In genomic region chr15:50765202-50765967, GRCh38 we compare ENCODE assay signal across 1 cellular context.
A peak's percentile ranks its signal among the peaks of the same experiment; 100 is the strongest.
TF ChIP-seq lines count a peak whose summit lies in the region.

A gene with protein sequence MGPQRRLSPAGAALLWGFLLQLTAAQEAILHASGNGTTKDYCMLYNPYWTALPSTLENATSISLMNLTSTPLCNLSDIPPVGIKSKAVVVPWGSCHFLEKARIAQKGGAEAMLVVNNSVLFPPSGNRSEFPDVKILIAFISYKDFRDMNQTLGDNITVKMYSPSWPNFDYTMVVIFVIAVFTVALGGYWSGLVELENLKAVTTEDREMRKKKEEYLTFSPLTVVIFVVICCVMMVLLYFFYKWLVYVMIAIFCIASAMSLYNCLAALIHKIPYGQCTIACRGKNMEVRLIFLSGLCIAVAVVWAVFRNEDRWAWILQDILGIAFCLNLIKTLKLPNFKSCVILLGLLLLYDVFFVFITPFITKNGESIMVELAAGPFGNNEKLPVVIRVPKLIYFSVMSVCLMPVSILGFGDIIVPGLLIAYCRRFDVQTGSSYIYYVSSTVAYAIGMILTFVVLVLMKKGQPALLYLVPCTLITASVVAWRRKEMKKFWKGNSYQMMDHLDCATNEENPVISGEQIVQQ (minus strand): TSS chr15:50765706. CDS start chr15:50765533, 173 bp downstream.

TF ChIP-seq in GM12878, 131 proteins besides CTCF, POLR2A, EP300 and RAD21 (continued from another document and continues in another):
- TF ChIP-seq, protein P1, sequence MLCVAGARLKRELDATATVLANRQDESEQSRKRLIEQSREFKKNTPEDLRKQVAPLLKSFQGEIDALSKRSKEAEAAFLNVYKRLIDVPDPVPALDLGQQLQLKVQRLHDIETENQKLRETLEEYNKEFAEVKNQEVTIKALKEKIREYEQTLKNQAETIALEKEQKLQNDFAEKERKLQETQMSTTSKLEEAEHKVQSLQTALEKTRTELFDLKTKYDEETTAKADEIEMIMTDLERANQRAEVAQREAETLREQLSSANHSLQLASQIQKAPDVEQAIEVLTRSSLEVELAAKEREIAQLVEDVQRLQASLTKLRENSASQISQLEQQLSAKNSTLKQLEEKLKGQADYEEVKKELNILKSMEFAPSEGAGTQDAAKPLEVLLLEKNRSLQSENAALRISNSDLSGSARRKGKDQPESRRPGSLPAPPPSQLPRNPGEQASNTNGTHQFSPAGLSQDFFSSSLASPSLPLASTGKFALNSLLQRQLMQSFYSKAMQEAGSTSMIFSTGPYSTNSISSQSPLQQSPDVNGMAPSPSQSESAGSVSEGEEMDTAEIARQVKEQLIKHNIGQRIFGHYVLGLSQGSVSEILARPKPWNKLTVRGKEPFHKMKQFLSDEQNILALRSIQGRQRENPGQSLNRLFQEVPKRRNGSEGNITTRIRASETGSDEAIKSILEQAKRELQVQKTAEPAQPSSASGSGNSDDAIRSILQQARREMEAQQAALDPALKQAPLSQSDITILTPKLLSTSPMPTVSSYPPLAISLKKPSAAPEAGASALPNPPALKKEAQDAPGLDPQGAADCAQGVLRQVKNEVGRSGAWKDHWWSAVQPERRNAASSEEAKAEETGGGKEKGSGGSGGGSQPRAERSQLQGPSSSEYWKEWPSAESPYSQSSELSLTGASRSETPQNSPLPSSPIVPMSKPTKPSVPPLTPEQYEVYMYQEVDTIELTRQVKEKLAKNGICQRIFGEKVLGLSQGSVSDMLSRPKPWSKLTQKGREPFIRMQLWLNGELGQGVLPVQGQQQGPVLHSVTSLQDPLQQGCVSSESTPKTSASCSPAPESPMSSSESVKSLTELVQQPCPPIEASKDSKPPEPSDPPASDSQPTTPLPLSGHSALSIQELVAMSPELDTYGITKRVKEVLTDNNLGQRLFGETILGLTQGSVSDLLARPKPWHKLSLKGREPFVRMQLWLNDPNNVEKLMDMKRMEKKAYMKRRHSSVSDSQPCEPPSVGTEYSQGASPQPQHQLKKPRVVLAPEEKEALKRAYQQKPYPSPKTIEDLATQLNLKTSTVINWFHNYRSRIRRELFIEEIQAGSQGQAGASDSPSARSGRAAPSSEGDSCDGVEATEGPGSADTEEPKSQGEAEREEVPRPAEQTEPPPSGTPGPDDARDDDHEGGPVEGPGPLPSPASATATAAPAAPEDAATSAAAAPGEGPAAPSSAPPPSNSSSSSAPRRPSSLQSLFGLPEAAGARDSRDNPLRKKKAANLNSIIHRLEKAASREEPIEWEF (IDR thresholded peaks at IDR 0.05; ENCODE audit: insufficient replicate concordance, low read depth, low read length): no peak
- TF ChIP-seq PAX8 (IDR thresholded peaks at IDR 0.05): no peak
- peak; percentile 81 for TF ChIP-seq GABPA (IDR thresholded peaks at IDR 0.05; ENCODE audit: low read depth)
- no peak for TF ChIP-seq EZH2 (IDR thresholded peaks at IDR 0.05; ENCODE audit: borderline replicate concordance, control insufficient read depth, low read depth, low read length)
- TF ChIP-seq GATAD2B (conservative IDR thresholded peaks at IDR 0.05; ENCODE audit: low read depth): peak; percentile 99
- peak; percentile 58 for TF ChIP-seq HDAC6 (IDR thresholded peaks at IDR 0.05; ENCODE audit: unreplicated experiment)
- no peak for TF ChIP-seq PKNOX1 (IDR thresholded peaks at IDR 0.05)
- TF ChIP-seq YBX1 (IDR thresholded peaks at IDR 0.05): no peak
- no peak for TF ChIP-seq BMI1 (IDR thresholded peaks at IDR 0.05; ENCODE audit: borderline replicate concordance)
- TF ChIP-seq NBN (IDR thresholded peaks at IDR 0.05): peak; percentile 53; the same call in 1 of the 2 replicates
- no peak for TF ChIP-seq ESRRA (IDR thresholded peaks at IDR 0.05; ENCODE audit: low read length)
- TF ChIP-seq MTA3 (IDR thresholded peaks at IDR 0.05; ENCODE audit: borderline replicate concordance, low read length): no peak
- TF ChIP-seq PAX5 (IDR thresholded peaks at IDR 0.05; ENCODE audit: borderline replicate concordance, low read depth, low read length): no peak
- peak; percentile 33; the same call in 1 of the 2 replicates for TF ChIP-seq CHD2 (IDR thresholded peaks at IDR 0.05; ENCODE audit: borderline replicate concordance, low read depth, low read length)
- TF ChIP-seq NR2F1 (conservative IDR thresholded peaks at IDR 0.05): peak; percentile 57; the same call in 1 of the 2 replicates
- TF ChIP-seq SPI1 (IDR thresholded peaks at IDR 0.05; ENCODE audit: borderline replicate concordance, insufficient read depth, low read depth, low read length): peak; percentile 64
- TF ChIP-seq ATF2 (IDR thresholded peaks at IDR 0.05; ENCODE audit: low read length): no peak
- TF ChIP-seq ETV6 (conservative IDR thresholded peaks at IDR 0.05 in 1 of 2, IDR thresholded peaks at IDR 0.05 in 1 of 2; ENCODE audit: borderline replicate concordance in 1 of 2, low read depth in 1 of 2): peak; percentile 32 to 56; a peak in 1 of 4 replicates
- TF ChIP-seq, protein P2, sequence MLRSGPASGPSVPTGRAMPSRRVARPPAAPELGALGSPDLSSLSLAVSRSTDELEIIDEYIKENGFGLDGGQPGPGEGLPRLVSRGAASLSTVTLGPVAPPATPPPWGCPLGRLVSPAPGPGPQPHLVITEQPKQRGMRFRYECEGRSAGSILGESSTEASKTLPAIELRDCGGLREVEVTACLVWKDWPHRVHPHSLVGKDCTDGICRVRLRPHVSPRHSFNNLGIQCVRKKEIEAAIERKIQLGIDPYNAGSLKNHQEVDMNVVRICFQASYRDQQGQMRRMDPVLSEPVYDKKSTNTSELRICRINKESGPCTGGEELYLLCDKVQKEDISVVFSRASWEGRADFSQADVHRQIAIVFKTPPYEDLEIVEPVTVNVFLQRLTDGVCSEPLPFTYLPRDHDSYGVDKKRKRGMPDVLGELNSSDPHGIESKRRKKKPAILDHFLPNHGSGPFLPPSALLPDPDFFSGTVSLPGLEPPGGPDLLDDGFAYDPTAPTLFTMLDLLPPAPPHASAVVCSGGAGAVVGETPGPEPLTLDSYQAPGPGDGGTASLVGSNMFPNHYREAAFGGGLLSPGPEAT (IDR thresholded peaks at IDR 0.05; ENCODE audit: low read depth): peak; percentile 95
- TF ChIP-seq KAT2A (conservative IDR thresholded peaks at IDR 0.05; ENCODE audit: control insufficient read depth, low read depth, low read length): no peak
- peak; percentile 63; the same call in 1 of the 2 replicates for TF ChIP-seq ELK1 (IDR thresholded peaks at IDR 0.05; ENCODE audit: low read depth, low read length)
- TF ChIP-seq EGR1 (IDR thresholded peaks at IDR 0.05; ENCODE audit: borderline replicate concordance in 1 of 2, low read depth in 2 of 2, low read length in 2 of 2): peak in 1 of 2 experiments; percentile 61; a peak in 2 of 3 replicates
- TF ChIP-seq SMAD1 (IDR thresholded peaks at IDR 0.05; ENCODE audit: low read depth, partially characterized antibody): peak; percentile 70
- TF ChIP-seq SMARCA5 (IDR thresholded peaks at IDR 0.05): 0 out of 2 replicates have a peak, but pooled peaks have one; percentile 57
- peak; percentile 81 for TF ChIP-seq SIN3A (IDR thresholded peaks at IDR 0.05; ENCODE audit: low read depth, low read length)
- no peak for TF ChIP-seq ZNF622 (IDR thresholded peaks at IDR 0.05)
- TF ChIP-seq ZNF24 (IDR thresholded peaks at IDR 0.05): 0 out of 2 replicates have a peak, but pooled peaks have one; percentile 39
- TF ChIP-seq NRF1 (conservative IDR thresholded peaks at IDR 0.05; ENCODE audit: low read depth, low read length): 0 out of 2 replicates have a peak, but pooled peaks have one; percentile 4
- no peak for TF ChIP-seq WRNIP1 (IDR thresholded peaks at IDR 0.05; ENCODE audit: borderline replicate concordance, low read depth, low read length)
- peak; percentile 77 for TF ChIP-seq TCF3 (IDR thresholded peaks at IDR 0.05; ENCODE audit: borderline replicate concordance, insufficient read depth, low read depth, low read length)
- TF ChIP-seq ZNF384 (IDR thresholded peaks at IDR 0.05; ENCODE audit: borderline replicate concordance, low read depth, low read length): no peak
- TF ChIP-seq FOXM1 (IDR thresholded peaks at IDR 0.05; ENCODE audit: low read depth, low read length): no peak
- TF ChIP-seq, protein P3, sequence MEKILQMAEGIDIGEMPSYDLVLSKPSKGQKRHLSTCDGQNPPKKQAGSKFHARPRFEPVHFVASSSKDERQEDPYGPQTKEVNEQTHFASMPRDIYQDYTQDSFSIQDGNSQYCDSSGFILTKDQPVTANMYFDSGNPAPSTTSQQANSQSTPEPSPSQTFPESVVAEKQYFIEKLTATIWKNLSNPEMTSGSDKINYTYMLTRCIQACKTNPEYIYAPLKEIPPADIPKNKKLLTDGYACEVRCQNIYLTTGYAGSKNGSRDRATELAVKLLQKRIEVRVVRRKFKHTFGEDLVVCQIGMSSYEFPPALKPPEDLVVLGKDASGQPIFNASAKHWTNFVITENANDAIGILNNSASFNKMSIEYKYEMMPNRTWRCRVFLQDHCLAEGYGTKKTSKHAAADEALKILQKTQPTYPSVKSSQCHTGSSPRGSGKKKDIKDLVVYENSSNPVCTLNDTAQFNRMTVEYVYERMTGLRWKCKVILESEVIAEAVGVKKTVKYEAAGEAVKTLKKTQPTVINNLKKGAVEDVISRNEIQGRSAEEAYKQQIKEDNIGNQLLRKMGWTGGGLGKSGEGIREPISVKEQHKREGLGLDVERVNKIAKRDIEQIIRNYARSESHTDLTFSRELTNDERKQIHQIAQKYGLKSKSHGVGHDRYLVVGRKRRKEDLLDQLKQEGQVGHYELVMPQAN (conservative IDR thresholded peaks at IDR 0.05): peak; percentile 97
- TF ChIP-seq ATF3 (IDR thresholded peaks at IDR 0.05; ENCODE audit: borderline replicate concordance, extremely low read depth, low read depth, low read length): no peak
- TF ChIP-seq ZBTB40 (IDR thresholded peaks at IDR 0.05; ENCODE audit: borderline replicate concordance): peak; percentile 76
- no peak for TF ChIP-seq STAT3 (IDR thresholded peaks at IDR 0.05; ENCODE audit: low read depth, low read length)
